ENCODE assay signal across 3 cellular contexts in the genomic region with DNA sequence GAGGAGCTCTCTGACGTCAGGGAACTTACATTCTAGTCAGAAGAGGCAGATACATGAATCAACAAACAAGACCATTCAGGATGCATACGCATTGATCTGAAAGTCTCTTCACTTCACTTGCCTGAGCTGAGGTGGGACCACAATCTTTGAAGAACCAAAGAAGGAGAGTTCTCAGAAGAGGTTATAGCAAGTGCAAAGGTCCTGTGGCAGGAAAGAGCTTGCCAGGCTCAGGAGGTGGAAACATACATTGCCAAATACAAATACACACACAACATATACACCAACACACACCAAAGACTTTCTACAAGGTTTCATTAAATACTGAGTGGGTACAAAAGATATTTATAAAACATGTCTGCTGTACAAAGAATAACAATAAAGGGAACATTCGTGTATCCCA.
A peak's percentile ranks its signal among the peaks of the same experiment; 100 is the strongest.
TF ChIP-seq lines count a peak whose summit lies in the region.

No MANE protein-coding gene starts in this region.

TF ChIP-seq in HEK293, 187 proteins besides CTCF, POLR2A, EP300 and RAD21:
- TF ChIP-seq ZNF623 (tag by site-specific recombination; IDR thresholded peaks at IDR 0.05), result peak; percentile 75
- TF ChIP-seq ZNF610 (tag by site-specific recombination; IDR thresholded peaks at IDR 0.05; ENCODE audit: borderline replicate concordance), result no peak

TF ChIP-seq in K562, 482 proteins besides CTCF, POLR2A, EP300 and RAD21:
- TF ChIP-seq ZBED1 (IDR thresholded peaks at IDR 0.05), result no peak
- TF ChIP-seq ETS2 (tag; IDR thresholded peaks at IDR 0.05; ENCODE audit: borderline replicate concordance, poor library complexity, severe bottlenecking), result no peak
- TF ChIP-seq RBM25 (IDR thresholded peaks at IDR 0.05; ENCODE audit: low read depth, low read length, severe bottlenecking), result peak; percentile 69
- no peak for TF ChIP-seq TEAD2 (tag; IDR thresholded peaks at IDR 0.05)
- no peak for TF ChIP-seq NFRKB (IDR thresholded peaks at IDR 0.05; ENCODE audit: low read depth)
- no peak for TF ChIP-seq MYNN (IDR thresholded peaks at IDR 0.05)
- TF ChIP-seq MYNN (CRISPR knock-in tag; IDR thresholded peaks at IDR 0.05), result no peak

TF ChIP-seq in H1, 55 proteins besides CTCF, POLR2A, EP300 and RAD21:
- TF ChIP-seq GTF2F1 (IDR thresholded peaks at IDR 0.05; ENCODE audit: borderline replicate concordance, low read depth, low read length) (no peak), KDM5A (IDR thresholded peaks at IDR 0.05; ENCODE audit: low read length) (no peak), KDM1A (IDR thresholded peaks at IDR 0.05; ENCODE audit: borderline replicate concordance, low read length) (peak; percentile 72; the same call in 1 of the 2 replicates)
